ENCODE assay signal across 2 cellular contexts in the genomic region with DNA sequence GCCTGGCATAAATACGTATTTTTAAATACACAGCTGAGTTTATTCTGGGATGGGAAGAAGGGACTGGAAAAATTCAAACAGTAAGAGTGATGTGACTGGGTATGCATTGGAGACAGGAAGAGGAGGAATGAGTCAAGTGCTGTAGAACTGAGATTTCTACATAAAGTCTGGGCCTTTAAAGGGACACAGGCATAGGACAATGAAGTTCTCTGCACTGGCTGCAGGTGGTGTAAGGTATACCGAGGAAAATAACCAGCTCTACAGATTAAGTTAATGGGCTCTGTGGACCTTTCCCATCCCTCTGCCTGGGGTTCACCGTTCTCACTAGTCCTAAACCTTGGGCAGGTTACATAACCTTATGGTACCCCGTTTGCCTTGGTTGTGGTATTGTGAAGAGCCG.
TF ChIP-seq lines count a peak whose summit lies in the region.

No MANE protein-coding gene starts in this region.

TF ChIP-seq in HepG2, 621 proteins besides CTCF, POLR2A, EP300 and RAD21:
- no peak for TF ChIP-seq FOXP4 (CRISPR knock-in tag; IDR thresholded peaks at IDR 0.05)
- peak; percentile 91 for TF ChIP-seq RBM22 (optimal IDR thresholded peaks at IDR 0.05; ENCODE audit: low read length)
- no peak for TF ChIP-seq ZNF207 (IDR thresholded peaks at IDR 0.05; ENCODE audit: borderline replicate concordance)
- no peak for TF ChIP-seq ZNF607 (CRISPR knock-in tag; IDR thresholded peaks at IDR 0.05; ENCODE audit: borderline replicate concordance)

TF ChIP-seq in IMR-90, 13 proteins besides CTCF, POLR2A, EP300 and RAD21:
- TF ChIP-seq USF2 (IDR thresholded peaks at IDR 0.05; ENCODE audit: low read depth, low read length) = no peak
- TF ChIP-seq MAFK (IDR thresholded peaks at IDR 0.05; ENCODE audit: low read depth, low read length) = no peak
- no peak for TF ChIP-seq BHLHE40 (IDR thresholded peaks at IDR 0.05; ENCODE audit: low read depth, low read length)
- no peak for TF ChIP-seq CHD1 (IDR thresholded peaks at IDR 0.05; ENCODE audit: low read depth, low read length)
- no peak for TF ChIP-seq CEBPB (IDR thresholded peaks at IDR 0.05; ENCODE audit: low read depth, low read length)
- TF ChIP-seq FOS (IDR thresholded peaks at IDR 0.05; ENCODE audit: low read depth, low read length) = no peak
- TF ChIP-seq NFE2L2 (IDR thresholded peaks at IDR 0.05; ENCODE audit: low read depth, low read length) = no peak
- no peak for TF ChIP-seq MAZ (IDR thresholded peaks at IDR 0.05; ENCODE audit: borderline replicate concordance, low read depth, low read length)
- no peak for TF ChIP-seq ELK1 (IDR thresholded peaks at IDR 0.05; ENCODE audit: borderline replicate concordance, low read depth, low read length)
- no peak for TF ChIP-seq MXI1 (IDR thresholded peaks at IDR 0.05; ENCODE audit: borderline replicate concordance, low read depth, low read length)
- no peak for TF ChIP-seq RCOR1 (IDR thresholded peaks at IDR 0.05; ENCODE audit: insufficient replicate concordance, low read length)
- TF ChIP-seq RFX5 (IDR thresholded peaks at IDR 0.05; ENCODE audit: low read depth, low read length) = no peak
- TF ChIP-seq SMC3 (IDR thresholded peaks at IDR 0.05; ENCODE audit: low read depth, low read length) = no peak
TF ChIP-seq in IMR-90: peak in this region for 0.
